ENCODE assay signal across 1 cellular context in genomic region chrX:28847423-28847822, GRCh38.
TF ChIP-seq lines count a peak whose summit lies in the region.

No MANE protein-coding gene starts in this region.

TF ChIP-seq in SK-N-SH, 30 proteins besides CTCF, POLR2A, EP300 and RAD21 (continued from another document):
- no peak for TF ChIP-seq REST (IDR thresholded peaks at IDR 0.05; ENCODE audit: low read depth, low read length)
- no peak for TF ChIP-seq PBX3 (IDR thresholded peaks at IDR 0.05)
- TF ChIP-seq NFIC (IDR thresholded peaks at IDR 0.05; ENCODE audit: borderline replicate concordance): no peak
- no peak for TF ChIP-seq GATA2 (CRISPR knock-in tag; IDR thresholded peaks at IDR 0.05)
- TF ChIP-seq SMC3 (IDR thresholded peaks at IDR 0.05; ENCODE audit: low read depth, low read length): no peak
- TF ChIP-seq JUND (IDR thresholded peaks at IDR 0.05): no peak
